Comparison of ENCODE assay signal across 1 cellular context in the genomic region with DNA sequence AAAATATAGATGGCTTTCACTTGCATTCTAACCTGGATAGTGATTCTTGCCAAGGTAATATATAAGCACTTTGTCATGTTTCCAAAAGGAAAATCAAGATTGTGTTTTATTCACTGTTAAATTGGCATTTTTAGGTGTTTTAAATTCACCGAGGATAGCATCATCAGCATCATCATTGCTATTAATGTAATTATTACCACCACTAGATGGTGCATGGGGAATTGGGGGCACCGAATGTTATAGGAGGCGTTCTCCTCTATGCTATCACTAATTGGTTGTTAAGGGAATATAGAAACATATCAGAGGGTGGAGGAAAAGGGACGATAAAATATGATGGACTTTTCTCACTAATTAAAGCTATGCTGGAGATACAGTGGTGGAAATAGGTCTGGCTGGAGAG.
TF ChIP-seq lines count a peak whose summit lies in the region.

No MANE protein-coding gene starts in this region.

TF ChIP-seq in H1, 55 proteins besides CTCF, POLR2A, EP300 and RAD21 (continued from another document):
- TF ChIP-seq SIRT6 (IDR thresholded peaks at IDR 0.05; ENCODE audit: low read length) (no peak), BCL11A (IDR thresholded peaks at IDR 0.05; ENCODE audit: low read depth in 2 of 2, low read length in 2 of 2) (no peak), JUN (IDR thresholded peaks at IDR 0.05; ENCODE audit: low read depth, low read length) (no peak), BRCA1 (IDR thresholded peaks at IDR 0.05; ENCODE audit: low read depth, low read length) (no peak), BACH1 (IDR thresholded peaks at IDR 0.05; ENCODE audit: low read length) (no peak), HDAC2 (IDR thresholded peaks at IDR 0.05; ENCODE audit: borderline replicate concordance in 1 of 2, low read depth in 2 of 2, low read length in 2 of 2) (no peak)
